ENCODE assay signal across 25 cellular contexts in the genomic region with DNA sequence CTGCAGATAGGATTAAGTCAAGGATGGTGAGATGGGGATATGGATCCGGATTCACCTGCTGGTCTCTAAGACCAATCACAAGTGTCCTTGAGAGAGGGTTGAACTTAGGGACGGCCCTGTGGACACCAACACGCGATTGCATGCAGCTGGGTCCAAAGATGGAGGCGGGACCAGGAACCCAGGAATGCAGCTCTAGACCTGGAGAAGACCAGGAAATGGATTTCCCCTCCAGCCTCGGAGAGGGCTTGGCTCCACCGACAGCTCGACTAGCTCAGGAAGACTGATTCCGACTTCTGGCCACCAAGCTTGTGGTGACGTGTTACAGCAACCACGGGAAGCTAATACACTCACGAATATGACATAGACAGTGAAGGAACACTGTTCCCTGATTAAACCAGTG. TPM values are rescaled to one million over a fixed set of nuclear protein-coding genes. Genes with fewer than 3 reads are reported as not detected.
"Had no signal": no experiment of that assay in that cellular context is flagged by ENCODE, and none has a peak within 500 bp of the region (broad histone marks: within the 10 kb centered on the region; RNA-seq: fewer than 3 reads in every experiment).

No MANE protein-coding gene starts in this region.

- H3K4me3 Mint-ChIP-seq: immature natural killer cell, mesothelial cell of epicardium, naive B cell had no signal

- H3K27ac Mint-ChIP-seq: immature natural killer cell, mesothelial cell of epicardium, naive B cell had no signal

- H3K4me1 Mint-ChIP-seq: immature natural killer cell, mesothelial cell of epicardium had no signal

- DNase-seq: dermis blood vessel endothelial cell; effector CD4-positive, alpha-beta T cell; effector memory CD4-positive, alpha-beta T cell; foreskin keratinocyte; hypothalamus; immature natural killer cell; islet precursor cell; left cardiac atrium; left lung; left ventricle myocardium superior; lower lobe of right lung; mesenchymal stem cell; mucosa of descending colon; naive B cell had no signal

- H3K36me3 Mint-ChIP-seq: mesothelial cell of epicardium, naive B cell had no signal

- ATAC-seq: foreskin keratinocyte, gastroesophageal sphincter, heart left ventricle, left cardiac atrium, left lung, left ventricle myocardium superior, lower lobe of right lung, mucosa of descending colon had no signal

- H3K9me3 Mint-ChIP-seq: immature natural killer cell, mesothelial cell of epicardium, naive B cell had no signal

RNA-seq across cellular contexts. Expression of a gene that starts 4.7 kb away (rescaled TPM):
- total RNA-seq: endothelial cell of umbilical vein, epithelial cell of proximal tubule, fibroblast of lung, fibroblast of villous mesenchyme, foreskin keratinocyte, hepatocyte, kidney epithelial cell, lower leg skin, mesenteric fat pad had no signal
